23 cellular contexts compared by ENCODE assay signal in genomic region chr14:97844042-97844441, GRCh38.
"Had no signal": no experiment of that assay in that cellular context is flagged by ENCODE, and none has a peak within 500 bp of the region (broad histone marks: within the 10 kb centered on the region; RNA-seq: fewer than 3 reads in every experiment).

No MANE protein-coding gene starts in this region.

- H3K4me3 ChIP-seq: gastroesophageal sphincter, heart left ventricle, hepatocyte, left lung, lower lobe of right lung, mucosa of descending colon had no signal

- H3K9me3 ChIP-seq: gastroesophageal sphincter, heart left ventricle, left lung, lower lobe of right lung, mucosa of descending colon had no signal

- H3K36me3 ChIP-seq: gastroesophageal sphincter, heart left ventricle, left lung, lower lobe of right lung had no signal

- DNase-seq: cortex of kidney; effector CD8-positive, alpha-beta T cell; effector memory CD8-positive, alpha-beta T cell; endodermal cell; erythroblast; foreskin keratinocyte; heart left ventricle; hypothalamus; immature natural killer cell; islet precursor cell; kidney; kidney glomerular epithelial cell; left colon; left lung; left ventricle myocardium superior; lower lobe of right lung; mesenchymal stem cell; mucosa of descending colon; naive B cell had no signal

- H3K4me1 ChIP-seq: foreskin keratinocyte, gastroesophageal sphincter, heart left ventricle, left lung, lower lobe of right lung had no signal

- ATAC-seq: effector memory CD8-positive, alpha-beta T cell; esophagus mucosa; foreskin keratinocyte; gastroesophageal sphincter; heart left ventricle; left colon; left lung; left ventricle myocardium superior; lower lobe of right lung; mucosa of descending colon had no signal

- H3K27me3 ChIP-seq: hepatocyte, left lung had no signal

- H3K27ac ChIP-seq: epithelial cell of prostate, foreskin keratinocyte, gastroesophageal sphincter, heart left ventricle, hepatocyte, left lung, lower lobe of right lung had no signal
